17 cellular contexts compared by ENCODE assay signal in the genomic region with DNA sequence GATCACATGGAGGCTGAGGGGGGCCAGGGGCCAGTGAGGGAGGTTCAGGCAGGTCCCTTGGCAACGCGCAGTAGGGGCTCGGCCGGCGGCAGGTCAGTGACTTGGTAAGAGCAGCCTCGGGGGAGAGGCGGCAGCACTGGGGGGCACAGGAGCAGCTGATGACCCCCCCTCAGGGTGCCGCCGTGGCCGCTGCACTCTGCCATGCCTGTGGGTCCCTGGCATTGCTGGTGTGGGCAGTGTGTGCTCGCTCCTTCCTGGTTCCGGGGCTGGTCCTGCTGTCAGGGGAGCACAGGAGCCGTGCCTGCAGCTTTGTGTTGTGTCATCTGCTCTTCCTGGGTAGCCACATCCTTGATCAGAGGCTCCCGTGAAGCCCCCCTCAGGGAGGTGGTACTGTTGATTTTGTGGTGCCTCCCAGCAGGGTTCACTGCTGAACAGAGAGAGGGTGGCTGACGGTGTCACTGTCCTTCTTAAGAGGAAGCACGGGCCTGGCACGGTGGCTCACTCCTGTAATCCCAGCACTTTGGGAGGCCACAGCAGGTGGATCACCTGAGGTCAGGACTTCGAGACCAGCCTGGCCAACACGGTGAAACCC. TPM values are rescaled to one million over a fixed set of nuclear protein-coding genes. Genes with fewer than 3 reads are reported as not detected.
A peak's percentile ranks its signal among the peaks of the same experiment; 100 is the strongest.
DNase-seq lines count a peak whose midpoint lies in the region; ATAC-seq and TF ChIP-seq lines count a peak whose summit lies in the region.
"Had no signal": no experiment of that assay in that cellular context is flagged by ENCODE, and none has a peak within 500 bp of the region (broad histone marks: within the 10 kb centered on the region; RNA-seq: fewer than 3 reads in every experiment).

No MANE protein-coding gene starts in this region.

- H3K9ac ChIP-seq in GM23248 (peak overlapping the region; percentile 62), fibroblast of lung (ENCODE audit: insufficient read depth, low read length) (no peak overlapping the region)
- H3K9ac ChIP-seq: KMS-11 had no signal

- TF ChIP-seq EP300 in sigmoid colon (IDR thresholded peaks at IDR 0.05) = no peak

- in situ Hi-C loops in GM23248 (cut with MboI) = no loop called here

- 81 to 82% methylated on average over 16 to 19 of the region's 19 CpGs for WGBS in GM23248 (ENCODE audit: low coverage in 1 of 2, low lambda C conversion rate in 2 of 2, missing lambda C conversion rate in 2 of 2), 2 experiments
- WGBS in sigmoid colon, 2 donors = 93 to 94% methylated on average over 19 of the region's 19 CpGs

- H3K4me3 ChIP-seq in GM23248 (0 out of 2 replicates have a peak overlapping the region, but pooled peaks have one; percentile 9), SJSA1 (no peak overlapping the region), fibroblast of lung (replicated peaks in 1 of 4; ENCODE audit: control extremely low read depth in 1 of 4, insufficient read depth in 1 of 4, low read depth in 3 of 4, low read length in 4 of 4) (no peak overlapping the region), sigmoid colon (no peak overlapping the region), coronary artery (no peak overlapping the region)
- H3K4me3 ChIP-seq: esophagus squamous epithelium had no signal

- no peaks in the 10 kb centered on the region for H3K27me3 ChIP-seq in GM23248 (replicated peaks; ENCODE audit: insufficient read depth)
- H3K27me3 ChIP-seq in SJSA1 (replicated peaks) = no peaks in the 10 kb centered on the region
- no peaks in the 10 kb centered on the region for H3K27me3 ChIP-seq in fibroblast of lung (ENCODE audit: control insufficient read depth, insufficient read depth, low read length)
- H3K27me3 ChIP-seq in sigmoid colon = peaks cover 0 to 5% (median 0%) of the 10 kb centered on the region in 3 donors
- H3K27me3 ChIP-seq: esophagus squamous epithelium had no signal

- H3K27ac ChIP-seq in GM23248 = peak overlapping the region; percentile 87
- peak overlapping the region; percentile 45 for H3K27ac ChIP-seq in SJSA1
- H3K27ac ChIP-seq in fibroblast of lung (ENCODE audit: insufficient read depth, low read length) = peak overlapping the region; percentile 66
- H3K27ac ChIP-seq in sigmoid colon = peak overlapping the region in 3 of 4 donors; percentile 69 to 82 (median 70)
- no peak overlapping the region for H3K27ac ChIP-seq in coronary artery
- H3K27ac ChIP-seq: KMS-11 had no signal

- DNase-seq in GM23248 (no peak), SJSA1 (ENCODE audit: low read depth in 1 of 2, low spot score in 2 of 2) (no peak), fibroblast of lung (ENCODE audit: low read depth in 2 of 2) (no peak), sigmoid colon (peak; percentile 59), coronary artery (ENCODE audit: low spot score) (no peak), HUDEP-2 (lab: John Stamatoyannopoulos, UW; ENCODE audit: unreplicated experiment in 76 of 76) (no peak)
- DNase-seq in stimulated activated CD4-positive, alpha-beta T cell treated with anti-CD3 and anti-CD28 coated beads, Interleukin-4, amount 100 ng/mL, for 1 hour = no peak
- DNase-seq: activated CD8-positive, alpha-beta T cell treated with anti-CD3 and anti-CD28 coated beads for 36 hours; activated naive CD4-positive, alpha-beta T cell; CD4-positive, alpha-beta T cell; effector CD8-positive, alpha-beta T cell; esophagus squamous epithelium; NCI-H1930; NCI-H345; NCI-H82 had no signal

- TF ChIP-seq POLR2A in sigmoid colon (IDR thresholded peaks at IDR 0.05) (no peak), GM18505 (IDR thresholded peaks at IDR 0.05; ENCODE audit: borderline replicate concordance, extremely low read depth, insufficient read depth, insufficient read length) (no peak)

- no peaks in the 10 kb centered on the region for H3K9me2 ChIP-seq in GM23248 (ENCODE audit: insufficient read depth)

- TF ChIP-seq CTCF in fibroblast of lung (conservative IDR thresholded peaks at IDR 0.05 in 1 of 2, IDR thresholded peaks at IDR 0.05 in 1 of 2; ENCODE audit: low read depth in 1 of 2, low read length in 2 of 2) (no peak), sigmoid colon (IDR thresholded peaks at IDR 0.05) (no peak), coronary artery (IDR thresholded peaks at IDR 0.05) (no peak)

- H3K79me2 ChIP-seq in GM23248 (ENCODE audit: insufficient read depth) = peaks cover 5% of the 10 kb centered on the region; the same call in 1 of the 2 replicates
- no peaks in the 10 kb centered on the region for H3K79me2 ChIP-seq in fibroblast of lung (ENCODE audit: control insufficient read depth, insufficient read depth, low read length)

- 0 out of 2 replicates have a peak, but pooled peaks cover 4% of the 10 kb centered on the region for H3F3A ChIP-seq in GM23248 (ENCODE audit: insufficient read depth)

- H3K36me3 ChIP-seq in GM23248 (ENCODE audit: low read depth) (no peaks in the 10 kb centered on the region), SJSA1 (peaks cover 18% of the 10 kb centered on the region), fibroblast of lung (ENCODE audit: control insufficient read depth, insufficient read depth, low read length) (peaks cover 6% of the 10 kb centered on the region), sigmoid colon (peaks cover 0 to 20% (median 10%) of the 10 kb centered on the region in 4 donors)

- H3K9me3 ChIP-seq in GM23248 (ENCODE audit: low read depth) (no peaks in the 10 kb centered on the region), SJSA1 (replicated peaks) (no peaks in the 10 kb centered on the region), fibroblast of lung (ENCODE audit: control insufficient read depth, insufficient read depth, low read depth, low read length) (no peaks in the 10 kb centered on the region), sigmoid colon (no peaks in the 10 kb centered on the region)
- H3K9me3 ChIP-seq: esophagus squamous epithelium had no signal

- H4K20me1 ChIP-seq in GM23248 (ENCODE audit: insufficient read depth) (no peaks in the 10 kb centered on the region), fibroblast of lung (ENCODE audit: control insufficient read depth, extremely low read depth, insufficient read depth, low read length) (no peaks in the 10 kb centered on the region)

- intact Hi-C loops in sigmoid colon (cut with DNase I) = no loop called here

- H3K4me1 ChIP-seq in GM23248 (ENCODE audit: insufficient read depth) (peaks cover 15% of the 10 kb centered on the region), SJSA1 (replicated peaks) (peaks cover 23% of the 10 kb centered on the region), fibroblast of lung (ENCODE audit: control insufficient read depth, extremely low read depth, insufficient read depth, low read length) (peaks cover 8% of the 10 kb centered on the region), sigmoid colon (peaks cover 0 to 47% (median 35%) of the 10 kb centered on the region in 4 donors)

- no peak for ATAC-seq in GM18505 (IDR thresholded peaks at IDR 0.05; ENCODE audit: unreplicated experiment)
- ATAC-seq: activated CD8-positive, alpha-beta T cell treated with anti-CD3 and anti-CD28 coated beads for 36 hours had no signal

- no peak overlapping the region for H3K4me2 ChIP-seq in GM23248 (ENCODE audit: unreplicated experiment)
- no peak overlapping the region for H3K4me2 ChIP-seq in fibroblast of lung (ENCODE audit: extremely low read depth, insufficient read depth, low read length)
- H3K4me2 ChIP-seq: KMS-11 had no signal

- H2AFZ ChIP-seq in GM23248 (no peak overlapping the region), fibroblast of lung (ENCODE audit: low read length) (no peak overlapping the region)

RNA-seq across cellular contexts. Expression of gene WFIKKN1, which starts 4.5 kb away (rescaled TPM):
- not detected in 2 replicates for total RNA-seq in GM23248 (2014; rRNA removed; shearing (Covaris generic))
- polyA plus RNA-seq in GM23248 (2016; fragmentation: Nextera tagmentation; extraction: Ambion mirVana) (not detected in 2 replicates), fibroblast of lung (not detected in 2 replicates), sigmoid colon (under 1 TPM; 0.46 to 0.80 (median 0.60) TPM)
- total RNA-seq in SJSA1 (2014; rRNA removed; shearing (Covaris generic)) = 0.39 and 0.41 TPM in 2 replicates
- total RNA-seq in fibroblast of lung (under 0.01 and 0.17 TPM in 2 replicates), sigmoid colon (1 to 10 TPM in 1 of 4 donors, under 1 TPM in 3; 0.27 to 1.4 (median 0.43) TPM)
- polyA plus RNA-seq in fibroblast of lung (2012) = 0.07 TPM in 1 of 2 replicates, not detected in the other
- not detected in 2 replicates for polyA minus RNA-seq in fibroblast of lung (ENCODE audit: low replicate concordance)

RNA-seq across cellular contexts. Expression of gene METTL26, which starts 9.8 kb away (rescaled TPM):
- 150 and 218 TPM in 2 replicates for total RNA-seq in GM23248 (2014; rRNA removed; shearing (Covaris generic))
- polyA plus RNA-seq in GM23248 (2016; fragmentation: Nextera tagmentation; extraction: Ambion mirVana) (151 and 155 TPM in 2 replicates), fibroblast of lung (39.2 and 49.7 TPM in 2 replicates), sigmoid colon (100 to 1,000 TPM in 1 of 3 donors, 10 to 100 TPM in 2; 79.5 to 132 (median 87.1) TPM)
- total RNA-seq in SJSA1 (2014; rRNA removed; shearing (Covaris generic)) = 73.1 and 86.6 TPM in 2 replicates
- total RNA-seq in fibroblast of lung (71.7 and 75.2 TPM in 2 replicates), sigmoid colon (100 to 1,000 TPM; 101 to 163 (median 157) TPM)
- 84.9 and 119 TPM in 2 replicates for polyA plus RNA-seq in fibroblast of lung (2012)
- 47.6 and 53.0 TPM in 2 replicates for polyA minus RNA-seq in fibroblast of lung (ENCODE audit: low replicate concordance)

RNA-seq across cellular contexts. Expression of gene MCRIP2, which starts 15.4 kb away (rescaled TPM):
- 29.3 and 30.4 TPM in 2 replicates for total RNA-seq in GM23248 (2014; rRNA removed; shearing (Covaris generic))
- polyA plus RNA-seq in GM23248 (2016; fragmentation: Nextera tagmentation; extraction: Ambion mirVana) (22.4 and 22.6 TPM in 2 replicates), fibroblast of lung (2.8 and 3.4 TPM in 2 replicates), sigmoid colon (100 to 1,000 TPM; 106 to 132 (median 131) TPM)
- total RNA-seq in SJSA1 (2014; rRNA removed; shearing (Covaris generic)) = 3.0 TPM in 1 of 2 replicates, not detected in the other
- total RNA-seq in fibroblast of lung (18.0 and 21.8 TPM in 2 replicates), sigmoid colon (10 to 100 TPM; 52.1 to 63.4 (median 55.6) TPM)
- polyA plus RNA-seq in fibroblast of lung (2012) = 10.8 and 13.0 TPM in 2 replicates
- polyA minus RNA-seq in fibroblast of lung (ENCODE audit: low replicate concordance) = 1.9 and 2.9 TPM in 2 replicates

RNA-seq across cellular contexts. Expression of gene WDR90, which starts 22.9 kb away (rescaled TPM):
- total RNA-seq in GM23248 (2014; rRNA removed; shearing (Covaris generic)) = 16.5 and 24.7 TPM in 2 replicates
- 4.7 and 8.2 TPM in 2 replicates for polyA plus RNA-seq in GM23248 (2016; fragmentation: Nextera tagmentation; extraction: Ambion mirVana)
- total RNA-seq in SJSA1 (2014; rRNA removed; shearing (Covaris generic)) = 12.1 and 31.9 TPM in 2 replicates
- 4.6 and 4.8 TPM in 2 replicates for total RNA-seq in fibroblast of lung
- polyA plus RNA-seq in fibroblast of lung = 2.9 and 4.4 TPM in 2 replicates
- 8.1 and 9.7 TPM in 2 replicates for polyA plus RNA-seq in fibroblast of lung (2012)
- polyA minus RNA-seq in fibroblast of lung (ENCODE audit: low replicate concordance) = 3.3 and 8.7 TPM in 2 replicates
- 10 to 100 TPM in 3 of 4 donors, 1 to 10 TPM in 1; 6.6 to 37.1 (median 13.7) TPM for total RNA-seq in sigmoid colon
- polyA plus RNA-seq in sigmoid colon = 10 to 100 TPM in 1 of 3 donors, 1 to 10 TPM in 2; 5.4 to 49.0 (median 7.2) TPM

RNA-seq across cellular contexts. Expression of gene RAB40C, which starts 36.4 kb away (rescaled TPM):
- total RNA-seq in GM23248 (2014; rRNA removed; shearing (Covaris generic)) = 18.8 and 28.3 TPM in 2 replicates
- polyA plus RNA-seq in GM23248 (2016; fragmentation: Nextera tagmentation; extraction: Ambion mirVana) (9.5 TPM in 2 replicates), fibroblast of lung (3.2 and 3.7 TPM in 2 replicates), sigmoid colon (10 to 100 TPM; 28.8 to 41.2 (median 38.3) TPM)
- total RNA-seq in SJSA1 (2014; rRNA removed; shearing (Covaris generic)) = 10.2 and 17.8 TPM in 2 replicates
- total RNA-seq in fibroblast of lung (9.8 and 11.6 TPM in 2 replicates), sigmoid colon (10 to 100 TPM; 16.8 to 32.7 (median 17.9) TPM)
- 8.3 and 10.1 TPM in 2 replicates for polyA plus RNA-seq in fibroblast of lung (2012)
- 6.1 and 9.7 TPM in 2 replicates for polyA minus RNA-seq in fibroblast of lung (ENCODE audit: low replicate concordance)

Comparison
In these comparisons a context has a peak if more than half of its experiments do, and no peak if none do; other contexts are left out.
1. H3K27ac ChIP-seq: peak in GM23248 (single experiment), SJSA1 (single experiment), fibroblast of lung (single experiment) and sigmoid colon (3 of 4); none in coronary artery (0 of 2).